In genomic region chr15:59296181-59296617, GRCh38 we compare ENCODE assay signal across 10 cellular contexts.
DNase-seq lines count a peak whose midpoint lies in the region; ATAC-seq and TF ChIP-seq lines count a peak whose summit lies in the region.
"Had no signal": no experiment of that assay in that cellular context is flagged by ENCODE, and none has a peak within 500 bp of the region (broad histone marks: within the 10 kb centered on the region; RNA-seq: fewer than 3 reads in every experiment).

No MANE protein-coding gene starts in this region.

- H3K27me3 Mint-ChIP-seq in effector memory CD8-positive, alpha-beta T cell: peaks cover 0 to 8% of the 10 kb centered on the region in 2 donors
- H3K27me3 Mint-ChIP-seq: activated naive CD4-positive, alpha-beta T cell treated with anti-CD3 and anti-CD28 coated beads, Interleukin-2, amount 50 U/mL, for 24 hours had no signal

- H3K27ac ChIP-seq in tibial nerve: peak overlapping the region; percentile 55 to 94 (median 80)

- no peak overlapping the region for H3K27ac Mint-ChIP-seq in effector memory CD8-positive, alpha-beta T cell
- H3K27ac Mint-ChIP-seq: activated naive CD4-positive, alpha-beta T cell treated with anti-CD3 and anti-CD28 coated beads, Interleukin-2, amount 50 U/mL, for 24 hours had no signal

- no peak for ATAC-seq in effector memory CD8-positive, alpha-beta T cell (replicated peaks)
- no peak for ATAC-seq in GM18907 (IDR thresholded peaks at IDR 0.05; ENCODE audit: unreplicated experiment)

- TF ChIP-seq EP300 in tibial nerve (IDR thresholded peaks at IDR 0.05): peak; percentile 53 to 86

- no peaks in the 10 kb centered on the region for H3K27me3 ChIP-seq in tibial nerve

- WGBS in tibial nerve, 2 donors: 32 to 33% methylated on average over 6 of the region's 6 CpGs

- DNase-seq in NCI-H2081 (lab: John Stamatoyannopoulos, UW) (peak; percentile 30 to 32), NCI-H2081 treated with DMSO at 0.1 percent for 48 hours (lab: John Stamatoyannopoulos, UW) (no peak), brain pericyte (ENCODE audit: low read depth, low spot score) (peak; percentile 27), left kidney (ENCODE audit: low read depth, low spot score) (peak; percentile 66), tibial nerve (ENCODE audit: low spot score in 2 of 2) (no peak)
- no peak for DNase-seq in activated CD4-positive, alpha-beta T cell treated with anti-CD3 and anti-CD28 coated beads for 1 hour
- no peak for DNase-seq in effector memory CD8-positive, alpha-beta T cell
- DNase-seq: 8988T had no signal

- no peaks in the 10 kb centered on the region for H3K9me3 Mint-ChIP-seq in effector memory CD8-positive, alpha-beta T cell
- H3K9me3 Mint-ChIP-seq: activated naive CD4-positive, alpha-beta T cell treated with anti-CD3 and anti-CD28 coated beads, Interleukin-2, amount 50 U/mL, for 24 hours had no signal

- no peak overlapping the region for H3K4me3 Mint-ChIP-seq in effector memory CD8-positive, alpha-beta T cell
- H3K4me3 Mint-ChIP-seq: activated naive CD4-positive, alpha-beta T cell treated with anti-CD3 and anti-CD28 coated beads, Interleukin-2, amount 50 U/mL, for 24 hours had no signal

- no peak for TF ChIP-seq POLR2A in tibial nerve (IDR thresholded peaks at IDR 0.05)

- no peak for TF ChIP-seq CTCF in tibial nerve (IDR thresholded peaks at IDR 0.05)

- peaks cover 9% of the 10 kb centered on the region for H3K36me3 Mint-ChIP-seq in effector memory CD8-positive, alpha-beta T cell (ENCODE audit: insufficient read depth)
- H3K36me3 Mint-ChIP-seq: activated naive CD4-positive, alpha-beta T cell treated with anti-CD3 and anti-CD28 coated beads, Interleukin-2, amount 50 U/mL, for 24 hours had no signal

- peaks cover 13 to 18% of the 10 kb centered on the region in 2 donors for H3K4me1 Mint-ChIP-seq in effector memory CD8-positive, alpha-beta T cell (ENCODE audit: low read depth in 2 of 2)

- H3K36me3 ChIP-seq in tibial nerve: no peaks in the 10 kb centered on the region

- peaks cover 0 to 87% (median 62%) of the 10 kb centered on the region in 4 donors for H3K4me1 ChIP-seq in tibial nerve

- H3K9me3 ChIP-seq in tibial nerve: no peaks in the 10 kb centered on the region

- no peak overlapping the region for H3K4me3 ChIP-seq in tibial nerve

Comparison
In these comparisons a context has a peak if more than half of its experiments do, and no peak if none do; other contexts are left out.
1. DNase-seq: peak in NCI-H2081 (2 of 2), brain pericyte (single experiment) and left kidney (single experiment); none in NCI-H2081 treated with DMSO at 0.1 percent for 48 hours (single experiment), tibial nerve (0 of 2), activated CD4-positive, alpha-beta T cell treated with anti-CD3 and anti-CD28 coated beads for 1 hour (single experiment) and effector memory CD8-positive, alpha-beta T cell (0 of 3).